In the genomic region with DNA sequence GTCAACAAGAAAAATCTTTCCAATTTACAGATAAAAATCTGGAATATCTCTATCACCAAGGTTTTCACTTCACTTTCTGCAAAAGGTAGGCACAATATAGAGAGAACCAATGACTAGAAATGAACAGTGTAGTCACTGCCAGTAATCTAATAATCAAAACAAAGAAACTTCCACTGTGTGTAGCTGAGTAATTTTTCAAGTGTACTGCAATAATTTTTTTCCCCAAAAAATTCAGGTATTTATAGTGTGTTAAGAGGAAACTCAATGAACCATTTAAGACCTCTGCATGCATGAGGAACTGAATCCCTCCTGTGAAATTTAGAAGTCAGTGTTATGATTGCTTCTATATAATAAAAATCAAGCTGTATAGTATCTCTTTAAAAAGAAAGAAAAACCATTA, we compare ENCODE assay signal across 30 cellular contexts.
DNase-seq lines count a peak whose midpoint lies in the region; ATAC-seq, FAIRE-seq and TF ChIP-seq lines count a peak whose summit lies in the region.
"Had no signal": no experiment of that assay in that cellular context is flagged by ENCODE, and none has a peak within 500 bp of the region (broad histone marks: within the 10 kb centered on the region; RNA-seq: fewer than 3 reads in every experiment).

No MANE protein-coding gene starts in this region.

- RAD21 ChIA-PET in GM12878 (lab: Charles Lee; ENCODE audit: unreplicated experiment), result interaction anchor here (1.2 to 2.4 kb wide), 2 partner anchors 13 to 119 kb away, joined by 3 to 8 read pairs; no protein-coding TSS in a partner anchor

- peaks cover 0 to 52% (median 0%) of the 10 kb centered on the region in 11 experiments; a peak in 7 of 22 replicates for H4K20me1 ChIP-seq in BLaER1 treated with 17β-estradiol and CSF1 and Interleukin-3, amounts not matched to agents 10 nM and 100 nM
- no peaks in the 10 kb centered on the region for H4K20me1 ChIP-seq in GM12878 (ENCODE audit: control insufficient read depth, insufficient read depth)
- H4K20me1 ChIP-seq in osteoblast (ENCODE audit: insufficient read depth, low read length), result no peaks in the 10 kb centered on the region

- H3K79me2 ChIP-seq in GM12878 (ENCODE audit: control insufficient read depth, insufficient read depth, low read length) (peaks cover 2% of the 10 kb centered on the region; the same call in 1 of the 2 replicates), osteoblast (ENCODE audit: insufficient read depth, low read length) (peaks cover 13% of the 10 kb centered on the region), mesendoderm (ENCODE audit: control insufficient read depth, insufficient read depth, low read length) (no peaks in the 10 kb centered on the region)

- no peaks in the 10 kb centered on the region; a peak in 1 of 22 replicates for H3K9me3 ChIP-seq in BLaER1 treated with 17β-estradiol and CSF1 and Interleukin-3, amounts not matched to agents 10 nM and 100 nM (replicated peaks in 1 of 11)
- H3K9me3 ChIP-seq in HEK293 (ENCODE audit: control insufficient read depth, insufficient read depth, low read depth, low read length) (no peaks in the 10 kb centered on the region), GM12878 (replicated peaks; ENCODE audit: control insufficient read depth, insufficient read depth, low read length) (no peaks in the 10 kb centered on the region), osteoblast (ENCODE audit: low read depth, low read length) (no peaks in the 10 kb centered on the region)
- H3K9me3 ChIP-seq: ascending aorta, stomach, tibial artery, vagina had no signal

- H3K18ac ChIP-seq in mesendoderm (ENCODE audit: low read length), result no peak overlapping the region

- in situ Hi-C loops in GM12878 (cut with MboI), result no loop called here

- no peaks in the 10 kb centered on the region for H3K9me3 Mint-ChIP-seq in T-helper 2 cell treated with Interferon-gamma antibody and Interleukin-4, amounts not matched to agents 5 μg/mL and 100 μg/mL, for 36 hours
- H3K9me3 Mint-ChIP-seq: activated CD4-positive, alpha-beta T cell treated with anti-CD3 and anti-CD28 coated beads, Interleukin-2, amount 10 ng/mL, durations not matched to agents 7 days and 5 days; activated T-cell treated with anti-CD3 and anti-CD28 coated beads, Interleukin-2, amount 50 U/mL, for 24 hours had no signal

- ATAC-seq in GM12878, result peak; percentile 62
- ATAC-seq: sciatic nerve had no signal

- H2AFZ ChIP-seq in GM12878 (ENCODE audit: control insufficient read depth, low read depth, low read length) (no peak overlapping the region), osteoblast (ENCODE audit: low read length) (no peak overlapping the region)

- no peak for FAIRE-seq in GM12878 (lab: Jason Lieb, UNC)
- FAIRE-seq: colon, RCC 7860 had no signal

- H3K9ac ChIP-seq in BLaER1 treated with 17β-estradiol and CSF1 and Interleukin-3, amounts not matched to agents 10 nM and 100 nM, result peak overlapping the region in 2 of 11 experiments; percentile 1 to 39; a peak in 3 of 22 replicates
- H3K9ac ChIP-seq in GM12878 (ENCODE audit: control insufficient read depth, insufficient read depth, low read length) (no peak overlapping the region), mesendoderm (ENCODE audit: low read length) (no peak overlapping the region)
- H3K9ac ChIP-seq: KMS-11 had no signal

- H3K4me1 ChIP-seq in BLaER1 treated with 17β-estradiol and CSF1 and Interleukin-3, amounts not matched to agents 10 nM and 100 nM, result peaks cover 43 to 76% (median 69%) of the 10 kb centered on the region in 10 experiments
- H3K4me1 ChIP-seq in HEK293 (ENCODE audit: control insufficient read depth, insufficient read depth, low read length) (peaks cover 25% of the 10 kb centered on the region), GM12878 (ENCODE audit: control insufficient read depth, insufficient read depth, low read length) (peaks cover 12% of the 10 kb centered on the region), osteoblast (ENCODE audit: insufficient read depth, low read length) (no peaks in the 10 kb centered on the region), mesendoderm (ENCODE audit: control insufficient read depth, low read depth, low read length) (no peaks in the 10 kb centered on the region)
- H3K4me1 ChIP-seq: ascending aorta, stomach, vagina had no signal

- H3K56ac ChIP-seq in mesendoderm (ENCODE audit: low read length), result no peak overlapping the region

- no peak overlapping the region for H2AK5ac ChIP-seq in mesendoderm (ENCODE audit: low read length)

- peaks cover 18% of the 10 kb centered on the region for H3K36me3 Mint-ChIP-seq in T-helper 2 cell treated with Interferon-gamma antibody and Interleukin-4, amounts not matched to agents 5 μg/mL and 100 μg/mL, for 36 hours (ENCODE audit: low read depth)

- no peak overlapping the region for H3K4ac ChIP-seq in mesendoderm (ENCODE audit: low read depth, low read length)

- POLR2A ChIA-PET in HEK293 (lab: Yijun Ruan, JAX), result no interaction called here
- POLR2A ChIA-PET in GM12878 (lab: Charles Lee), result interaction anchor here (1.1 kb wide), 1 partner anchor 276 kb away, joined by 3 read pairs; the partner anchor contains the start of gene SLC30A6

- H2BK5ac ChIP-seq in mesendoderm (ENCODE audit: low read length), result no peak overlapping the region

- no peaks in the 10 kb centered on the region for H3K27me3 Mint-ChIP-seq in T-helper 2 cell treated with Interferon-gamma antibody and Interleukin-4, amounts not matched to agents 5 μg/mL and 100 μg/mL, for 36 hours (ENCODE audit: low read depth)
- H3K27me3 Mint-ChIP-seq: activated CD4-positive, alpha-beta T cell treated with anti-CD3 and anti-CD28 coated beads, Interleukin-2, amount 10 ng/mL, durations not matched to agents 7 days and 5 days; activated naive CD8-positive, alpha-beta T cell; activated T-cell treated with anti-CD3 and anti-CD28 coated beads, Interleukin-2, amount 50 U/mL, for 24 hours; progenitor cell of endocrine pancreas had no signal

- no peak overlapping the region for H4K8ac ChIP-seq in mesendoderm (ENCODE audit: low read depth, low read length)

- BruUV-seq in GM12878 (replicated peaks; lab: Mats Ljungman, UMichigan), result no TSS peak

- DNase-seq in GM12878 (ENCODE audit: low read depth, low spot score), result no peak
- DNase-seq in osteoblast (ENCODE audit: insufficient read length, low spot score, missing footprints), result peak; percentile 14
- no peak for DNase-seq in mesendoderm
- no peak for DNase-seq in substantia nigra (lab: John Stamatoyannopoulos, UW)
- no peak for DNase-seq in T-helper 2 cell treated with Interferon-gamma antibody and Interleukin-4, amounts not matched to agents 5 μg/mL and 100 μg/mL, for 36 hours (ENCODE audit: low spot score)
- DNase-seq: activated CD4-positive, alpha-beta T cell treated with anti-CD3 and anti-CD28 coated beads, Interleukin-2, amount 10 ng/mL, durations not matched to agents 7 days and 5 days; activated effector memory CD4-positive, alpha-beta T cell treated with anti-CD3 and anti-CD28 coated beads, Interleukin-2, amount 50 U/mL, for 16 hours; activated T-cell treated with anti-CD3 and anti-CD28 coated beads, Interleukin-2, amount 50 U/mL, for 24 hours; DMS79 treated with DMSO at 0.1 percent for 48 hours; effector memory CD4-positive, alpha-beta T cell; H7; MM.1S; NCI-H1436 treated with DMSO at 0.1 percent for 48 hours; NCI-H345; SHP77 treated with DMSO at 0.1 percent for 48 hours; stimulated activated CD8-positive, alpha-beta memory T cell treated with anti-CD3 and anti-CD28 coated beads, Interleukin-4, amount 100 ng/mL, for 48 hours; stomach; SW 1271; tibial artery had no signal

- peaks cover 21 to 56% (median 35%) of the 10 kb centered on the region in 11 experiments for H3K36me3 ChIP-seq in BLaER1 treated with 17β-estradiol and CSF1 and Interleukin-3, amounts not matched to agents 10 nM and 100 nM
- H3K36me3 ChIP-seq in HEK293 (ENCODE audit: control insufficient read depth in 2 of 2, insufficient read depth in 1 of 2, low read length in 2 of 2), result no peaks in the 10 kb centered on the region
- H3K36me3 ChIP-seq in GM12878 (ENCODE audit: control insufficient read depth in 2 of 2, insufficient read depth in 2 of 2, low read length in 1 of 2), result peaks cover 0 to 2% of the 10 kb centered on the region in 2 experiments; a peak in 2 of 4 replicates
- no peaks in the 10 kb centered on the region for H3K36me3 ChIP-seq in osteoblast (ENCODE audit: insufficient read depth, low read length)
- H3K36me3 ChIP-seq in mesendoderm (ENCODE audit: control insufficient read depth, insufficient read depth, low read length), result no peaks in the 10 kb centered on the region
- H3K36me3 ChIP-seq: ascending aorta, vagina had no signal

- no peaks in the 10 kb centered on the region for H3K79me1 ChIP-seq in mesendoderm (ENCODE audit: low read length)

- no peak overlapping the region; a peak in 1 of 20 replicates for H3K4me3 ChIP-seq in BLaER1 treated with 17β-estradiol and CSF1 and Interleukin-3, amounts not matched to agents 10 nM and 100 nM
- H3K4me3 ChIP-seq in HEK293 (ENCODE audit: low read depth, low read length) (no peak overlapping the region), GM12878 (no peak overlapping the region), osteoblast (ENCODE audit: insufficient read depth, low read length) (no peak overlapping the region), mesendoderm (ENCODE audit: low read length) (no peak overlapping the region)
- H3K4me3 ChIP-seq: ascending aorta, stomach, tibial artery, vagina had no signal

- no peak for TF ChIP-seq CTCF in HEK293 (tag by site-specific recombination; IDR thresholded peaks at IDR 0.05)
- TF ChIP-seq CTCF in GM12878 (IDR thresholded peaks at IDR 0.05 in 2 of 3, conservative IDR thresholded peaks at IDR 0.05 in 1 of 3; ENCODE audit: control insufficient read depth in 2 of 3, extremely low read depth in 1 of 3, insufficient read depth in 1 of 3, low read depth in 3 of 3, low read length in 3 of 3), result no peak
- no peak for TF ChIP-seq CTCF in osteoblast (IDR thresholded peaks at IDR 0.05; ENCODE audit: extremely low read depth, low read depth, low read length)

- H2BK15ac ChIP-seq in mesendoderm (replicated peaks; ENCODE audit: low read depth), result no peak overlapping the region

- no peaks in the 10 kb centered on the region for H3K27me3 ChIP-seq in BLaER1 treated with 17β-estradiol and CSF1 and Interleukin-3, amounts not matched to agents 10 nM and 100 nM
- H3K27me3 ChIP-seq in GM12878 (replicated peaks in 1 of 2; ENCODE audit: control insufficient read depth in 2 of 2, insufficient read depth in 2 of 2, low read length in 1 of 2), result no peaks in the 10 kb centered on the region
- no peaks in the 10 kb centered on the region for H3K27me3 ChIP-seq in osteoblast (ENCODE audit: insufficient read depth, low read length)
- H3K27me3 ChIP-seq in mesendoderm (ENCODE audit: insufficient read depth, low read length, poor library complexity), result no peaks in the 10 kb centered on the region
- H3K27me3 ChIP-seq: ascending aorta, stomach, tibial artery, vagina had no signal

- H3K4me2 ChIP-seq in BLaER1 treated with 17β-estradiol and CSF1 and Interleukin-3, amounts not matched to agents 10 nM and 100 nM, result peak overlapping the region; percentile 29 to 83 (median 61); a peak in 20 of 22 replicates
- H3K4me2 ChIP-seq in GM12878 (ENCODE audit: control insufficient read depth, insufficient read depth) (no peak overlapping the region), osteoblast (ENCODE audit: insufficient read depth, low read length) (no peak overlapping the region), mesendoderm (ENCODE audit: low read length) (no peak overlapping the region)
- H3K4me2 ChIP-seq: KMS-11 had no signal

- CTCF ChIA-PET in HEK293 (lab: Yijun Ruan, JAX) (no interaction called here), GM12878 (lab: Yijun Ruan, JAX) (interaction anchor here (0.7 to 1.6 kb wide), 6 partner anchors 8 to 150 kb away, joined by 3 to 5 read pairs (median 4); partner anchors contain the start of gene DPY30)

- no peak overlapping the region for H3K27ac Mint-ChIP-seq in T-helper 2 cell treated with Interferon-gamma antibody and Interleukin-4, amounts not matched to agents 5 μg/mL and 100 μg/mL, for 36 hours
- H3K27ac Mint-ChIP-seq: activated naive CD8-positive, alpha-beta T cell; activated T-cell treated with anti-CD3 and anti-CD28 coated beads, Interleukin-2, amount 50 U/mL, for 24 hours; progenitor cell of endocrine pancreas had no signal

- peak overlapping the region in 10 of 11 experiments; percentile 28 to 90 (median 52); a peak in 18 of 22 replicates for H3K27ac ChIP-seq in BLaER1 treated with 17β-estradiol and CSF1 and Interleukin-3, amounts not matched to agents 10 nM and 100 nM
- H3K27ac ChIP-seq in HEK293 (ENCODE audit: extremely low read depth, low read depth, low read length), result no peak overlapping the region
- peak overlapping the region; percentile 53; the same call in 1 of the 2 replicates for H3K27ac ChIP-seq in GM12878 (ENCODE audit: control insufficient read depth, insufficient read depth)
- H3K27ac ChIP-seq in osteoblast (ENCODE audit: low read depth, low read length), result no peak overlapping the region
- H3K27ac ChIP-seq in mesendoderm (ENCODE audit: low read depth, low read length), result no peak overlapping the region
- no peak overlapping the region for H3K27ac ChIP-seq in substantia nigra (ENCODE audit: low read depth, low read length, poor library complexity, severe bottlenecking)
- H3K27ac ChIP-seq: ascending aorta, C4-2B, KMS-11, stomach, tibial artery, vagina had no signal

- intact Hi-C loops in GM12878 (cut with micrococcal nuclease; ENCODE audit: unreplicated experiment), result loop anchor here (10.0 kb wide), 1 partner anchor 246 kb away; no protein-coding TSS in a partner anchor

- TF ChIP-seq POLR2A in GM12878 (IDR thresholded peaks at IDR 0.05; ENCODE audit: low read depth, low read length), result no peak

- H2BK120ac ChIP-seq in mesendoderm (ENCODE audit: low read depth, low read length), result no peak overlapping the region

- H4K5ac ChIP-seq in mesendoderm (ENCODE audit: low read length), result no peak overlapping the region

- no peak overlapping the region for H3K23ac ChIP-seq in mesendoderm (ENCODE audit: low read length)

- TF ChIP-seq EP300 in GM12878 (IDR thresholded peaks at IDR 0.05; ENCODE audit: borderline replicate concordance in 1 of 2, control insufficient read depth in 1 of 2, low read depth in 2 of 2, low read length in 2 of 2), result no peak

- peaks cover 8% of the 10 kb centered on the region for H3K4me1 Mint-ChIP-seq in T-helper 2 cell treated with Interferon-gamma antibody and Interleukin-4, amounts not matched to agents 5 μg/mL and 100 μg/mL, for 36 hours (ENCODE audit: low read depth)

- TF ChIP-seq RAD21 in GM12878 (IDR thresholded peaks at IDR 0.05; ENCODE audit: insufficient read depth, low read depth, low read length), result no peak

- SMC1A ChIA-PET in GM12878 (lab: Charles Lee; ENCODE audit: uncharacterized antibody, unreplicated experiment), result interaction anchor here (0.5 to 1.8 kb wide), 3 partner anchors 122 to 205 kb away, joined by 3 to 6 read pairs (median 4); partner anchors contain the start of gene DPY30

- H3K4me3 Mint-ChIP-seq in T-helper 2 cell treated with Interferon-gamma antibody and Interleukin-4, amounts not matched to agents 5 μg/mL and 100 μg/mL, for 36 hours, result no peak overlapping the region
- H3K4me3 Mint-ChIP-seq: activated CD4-positive, alpha-beta T cell treated with anti-CD3 and anti-CD28 coated beads, Interleukin-2, amount 10 ng/mL, durations not matched to agents 7 days and 5 days; activated naive CD8-positive, alpha-beta T cell; activated T-cell treated with anti-CD3 and anti-CD28 coated beads, Interleukin-2, amount 50 U/mL, for 24 hours had no signal

Comparison
In these comparisons a context has a peak if more than half of its experiments do, and no peak if none do; other contexts are left out.
1. H3K27ac ChIP-seq: peak in BLaER1 treated with 17β-estradiol and CSF1 and Interleukin-3, amounts not matched to agents 10 nM and 100 nM (10 of 11) and GM12878 (single experiment); none in HEK293 (single experiment), osteoblast (single experiment), mesendoderm (single experiment) and substantia nigra (single experiment).
2. H3K4me2 ChIP-seq: peak in BLaER1 treated with 17β-estradiol and CSF1 and Interleukin-3, amounts not matched to agents 10 nM and 100 nM (11 of 11); none in GM12878 (single experiment), osteoblast (single experiment) and mesendoderm (single experiment).